8 cellular contexts compared by ENCODE assay signal in the genomic region with DNA sequence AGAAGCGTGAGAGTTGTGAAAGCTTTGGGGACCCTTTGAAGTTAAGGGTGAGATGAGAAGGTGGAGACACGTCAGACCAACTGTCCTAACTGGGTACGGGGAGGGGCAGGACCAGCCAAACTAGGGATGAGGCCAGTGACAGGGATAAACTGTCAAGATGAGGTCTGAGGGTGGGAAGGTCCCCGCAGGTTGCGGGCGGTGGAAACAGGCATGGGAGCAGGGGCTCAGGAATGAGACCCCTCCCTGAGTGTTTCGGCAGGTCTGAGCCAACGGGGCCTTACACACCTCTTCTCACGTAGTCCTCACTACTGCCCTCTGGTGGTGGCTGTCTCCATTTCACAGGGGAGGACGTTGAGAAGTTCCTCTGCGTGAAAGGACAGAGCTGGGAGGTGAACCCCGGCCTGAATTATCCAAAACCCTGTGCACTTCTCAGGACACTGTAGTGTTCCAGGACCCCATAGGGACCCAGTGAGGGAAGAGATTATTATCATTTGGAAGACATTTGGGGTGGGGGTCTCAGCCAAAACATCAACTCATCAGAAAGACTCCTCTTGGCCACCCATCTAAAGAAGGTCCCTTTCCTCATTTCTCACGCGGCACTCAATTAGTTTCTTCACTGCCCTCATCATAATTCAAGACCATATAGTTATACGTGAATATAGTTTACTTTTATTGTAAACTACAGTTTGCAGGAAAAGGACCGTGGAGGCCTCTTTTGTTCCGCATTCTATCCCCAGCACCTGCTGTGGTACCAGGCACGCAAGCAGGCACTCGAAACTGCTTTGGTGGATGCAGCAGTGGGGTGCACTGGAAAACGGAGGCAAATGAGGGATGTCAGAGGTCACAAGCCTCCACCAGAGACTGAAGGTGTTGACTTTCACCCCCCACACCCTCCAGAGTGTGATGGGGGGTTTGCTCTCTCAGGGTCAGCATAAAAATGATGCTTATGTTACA. TPM values are rescaled to one million over a fixed set of nuclear protein-coding genes. Genes with fewer than 3 reads are reported as not detected.
DNase-seq lines count a peak whose midpoint lies in the region; ATAC-seq, FAIRE-seq and TF ChIP-seq lines count a peak whose summit lies in the region.

No MANE protein-coding gene starts in this region.

- TF ChIP-seq POLR2A in HepG2 (IDR thresholded peaks at IDR 0.05; ENCODE audit: insufficient read depth in 1 of 2, low read depth in 2 of 2, low read length in 2 of 2) = no peak

- H3K27ac ChIP-seq in HepG2 (ENCODE audit: extremely low read length, insufficient read depth, low read length) = no peak overlapping the region

- no peaks in the 10 kb centered on the region for H3K9me3 ChIP-seq in HepG2 (ENCODE audit: low read length)

- H3K27me3 ChIP-seq in HepG2 (ENCODE audit: control insufficient read depth in 1 of 2, insufficient read depth in 2 of 2, low read length in 2 of 2) = peaks cover 0 to 13% of the 10 kb centered on the region in 2 experiments; a peak in 2 of 5 replicates

- H3K36me3 ChIP-seq in HepG2 (replicated peaks in 1 of 2; ENCODE audit: control insufficient read depth in 1 of 2, insufficient read depth in 2 of 2, low read length in 2 of 2) = no peaks in the 10 kb centered on the region

- POLR2A ChIA-PET in HepG2 (lab: Yijun Ruan, JAX) = interaction anchor here (1.0 kb wide), 2 partner anchors 21 to 112 kb away, joined by 3 to 5 read pairs; a partner anchor contains a TSS

- no peaks in the 10 kb centered on the region for H3K79me2 ChIP-seq in HepG2 (ENCODE audit: insufficient read depth, low read length)

- TF ChIP-seq CTCF in HFF-Myc (IDR thresholded peaks at IDR 0.05; ENCODE audit: low read depth, low read length, missing control alignments) (peak; percentile 79), choroid plexus epithelial cell (conservative IDR thresholded peaks at IDR 0.05; ENCODE audit: low read depth, low read length) (peak; percentile 88), HepG2 (CRISPR knock-in tag; IDR thresholded peaks at IDR 0.05) (peak; percentile 87)

- whole genome bisulfite sequencing in HepG2 (ENCODE audit: low lambda C conversion rate) = 21% methylated on average over 20 of the region's 20 CpGs

- CTCF ChIA-PET in HepG2 (lab: Yijun Ruan, JAX; ENCODE audit: low intra/inter-chr PET ratio, low total read pairs) = interaction anchor here (3.9 kb wide), 1 partner anchor 111 kb away, joined by 33 read pairs; no protein-coding TSS in a partner anchor

- intact Hi-C loops in HepG2 (cut with micrococcal nuclease; ENCODE audit: unreplicated experiment) = loop anchor here (1.0 kb wide), 1 partner anchor 112 kb away; no protein-coding TSS in a partner anchor

- TF ChIP-seq EP300 in HepG2 (IDR thresholded peaks at IDR 0.05; ENCODE audit: low read depth in 2 of 2, low read length in 2 of 2) (no peak), HepG2 (CRISPR knock-in tag; IDR thresholded peaks at IDR 0.05; ENCODE audit: borderline replicate concordance) (no peak)

- DNase-seq in GM03348 (ENCODE audit: low spot score) = peak; percentile 77
- peak; percentile 65 for DNase-seq in HFF-Myc (ENCODE audit: extremely low read depth, low read depth)
- DNase-seq in NCI-H2029 treated with DMSO at 0.1 percent for 48 hours (lab: John Stamatoyannopoulos, UW) = peak; percentile 12
- peak; percentile 83 for DNase-seq in activated CD4-positive, alpha-beta T cell treated with anti-CD3 and anti-CD28 coated beads for 1 hour
- DNase-seq in choroid plexus epithelial cell (ENCODE audit: low read depth) = peak; percentile 85
- peak; percentile 76 for DNase-seq in HepG2 (ENCODE audit: low spot score)
- peak; percentile 79 to 87 (median 82) for DNase-seq in stimulated activated CD4-positive, alpha-beta T cell treated with anti-CD3 and anti-CD28 coated beads, TNF-alpha, amount 100 ng/mL, for 1 hour (ENCODE audit: low read depth in 3 of 3, low spot score in 1 of 3)

- H2AFZ ChIP-seq in HepG2 (ENCODE audit: low read length) = peak overlapping the region; percentile 67

- FAIRE-seq in HepG2 (lab: Jason Lieb, UNC) = peak; percentile 72

- no TSS peak for BruUV-seq in HepG2 (replicated peaks; lab: Mats Ljungman, UMichigan)

- H3K9ac ChIP-seq in HepG2 (ENCODE audit: insufficient read depth, low read depth, low read length) = no peak overlapping the region

- peaks cover 25% of the 10 kb centered on the region for H3K4me1 ChIP-seq in HepG2 (ENCODE audit: insufficient read depth, low read length)

- in situ Hi-C loops in HepG2 (cut with HindIII; ENCODE audit: extremely low pct_ligation_motif_present, low pct_unique_long_range_greater_than_20kb) = loop anchor here (10.0 kb wide), 1 partner anchor 110 kb away; a partner anchor contains a TSS

- no peaks in the 10 kb centered on the region for H4K20me1 ChIP-seq in HepG2 (ENCODE audit: insufficient read depth, low read length)

- ATAC-seq in HepG2 = peak; percentile 94
- ATAC-seq in HG03139 (IDR thresholded peaks at IDR 0.05; ENCODE audit: unreplicated experiment) = no peak

- TF ChIP-seq RAD21 in HepG2 (CRISPR knock-in tag; IDR thresholded peaks at IDR 0.05) = no peak

- peak overlapping the region; percentile 93 for H3K4me2 ChIP-seq in HepG2 (ENCODE audit: low read depth, low read length)

- H3K4me3 ChIP-seq in HFF-Myc (replicated peaks; ENCODE audit: low read depth, low read length) (no peak overlapping the region), choroid plexus epithelial cell (ENCODE audit: low read depth, low read length) (no peak overlapping the region), HepG2 (replicated peaks in 1 of 3; ENCODE audit: insufficient read depth in 1 of 3, low read depth in 2 of 3, low read length in 3 of 3) (peak overlapping the region in 1 of 3 experiments; percentile 75; a peak in 2 of 6 replicates)

TF ChIP-seq in HepG2, 621 proteins besides CTCF, POLR2A, EP300 and RAD21 (continues in another document):
- no peak for TF ChIP-seq SMARCC2 (IDR thresholded peaks at IDR 0.05)
- peak; percentile 17; the same call in 1 of the 2 replicates for TF ChIP-seq KDM2A (CRISPR knock-in tag; IDR thresholded peaks at IDR 0.05; ENCODE audit: borderline replicate concordance, low read depth)
- no peak for TF ChIP-seq YEATS2 (CRISPR knock-in tag; IDR thresholded peaks at IDR 0.05; ENCODE audit: borderline replicate concordance)
- TF ChIP-seq ZNF660 (CRISPR knock-in tag; IDR thresholded peaks at IDR 0.05; ENCODE audit: borderline replicate concordance, low read depth) = no peak
- no peak for TF ChIP-seq ISL2 (CRISPR knock-in tag; IDR thresholded peaks at IDR 0.05)
- no peak for TF ChIP-seq ZNF558 (CRISPR knock-in tag; IDR thresholded peaks at IDR 0.05; ENCODE audit: borderline replicate concordance)
- TF ChIP-seq ZBTB7A (CRISPR knock-in tag; IDR thresholded peaks at IDR 0.05) = peak; percentile 42; the same call in 1 of the 2 replicates

RNA-seq across cellular contexts. Expression of a gene that starts 21.7 kb away (rescaled TPM):
- 203 and 266 TPM in 2 replicates for total RNA-seq in HepG2 (2016; rRNA removed; fragmentation: Illumina TruSeq; extraction: Trizol)
- total RNA-seq in HepG2 (2016; cell fraction: cytosol; rRNA removed; fragmentation: Illumina TruSeq; extraction: Trizol; ENCODE audit: low read depth) = 49.6 and 52.9 TPM in 2 replicates
- total RNA-seq in HepG2 (2016; cell fraction: insoluble cytoplasmic fraction; rRNA removed; fragmentation: Illumina TruSeq; extraction: Trizol) = 208 and 294 TPM in 2 replicates
- 63.3 and 63.6 TPM in 2 replicates for total RNA-seq in HepG2 (2016; cell fraction: membrane; rRNA removed; fragmentation: Illumina TruSeq; extraction: Trizol)
- 77.5 and 79.4 TPM in 2 replicates for total RNA-seq in HepG2 (2016; cell fraction: nucleus; rRNA removed; fragmentation: Illumina TruSeq; extraction: Trizol)
- polyA plus RNA-seq in HepG2 (2011; rRNA removed) = 80.9 and 86.9 TPM in 2 replicates
- 105 and 118 TPM in 2 replicates for polyA plus RNA-seq in HepG2 (2011; cell fraction: cytosol; rRNA removed)
- 34.7 and 37.4 TPM in 2 replicates for polyA plus RNA-seq in HepG2 (2011; cell fraction: nucleus; rRNA removed)
- 84.8 and 103 TPM in 2 replicates for polyA plus RNA-seq in HepG2 (2012)
- polyA plus RNA-seq in HepG2 (2016; cell fraction: cytosol; fragmentation: Illumina TruSeq; extraction: Trizol; ENCODE audit: low read depth) = 42.6 and 48.8 TPM in 2 replicates
- polyA plus RNA-seq in HepG2 (2016; cell fraction: insoluble cytoplasmic fraction; fragmentation: Illumina TruSeq; extraction: Trizol; ENCODE audit: low read depth) = 258 and 291 TPM in 2 replicates
- 45.4 and 47.4 TPM in 2 replicates for polyA plus RNA-seq in HepG2 (2016; cell fraction: membrane; fragmentation: Illumina TruSeq; extraction: Trizol; ENCODE audit: low read depth)
- polyA plus RNA-seq in HepG2 (2016; cell fraction: nucleus; fragmentation: Illumina TruSeq; extraction: Trizol; ENCODE audit: insufficient read depth, low read depth) = 98.0 and 99.6 TPM in 2 replicates
- polyA minus RNA-seq in HepG2 (2011; rRNA and poly(A)+ RNA removed; ENCODE audit: low replicate concordance) = 77.2 and 87.3 TPM in 2 replicates
- 32.7 and 40.5 TPM in 2 replicates for polyA minus RNA-seq in HepG2 (2011; cell fraction: cytosol; rRNA and poly(A)+ RNA removed)
- 42.8 and 50.6 TPM in 2 replicates for polyA minus RNA-seq in HepG2 (2011; cell fraction: nucleus; rRNA and poly(A)+ RNA removed)

RNA-seq across cellular contexts. Expression of a gene that starts 51.7 kb away (rescaled TPM):
- 22.1 and 67.0 TPM in 2 replicates for total RNA-seq in HepG2 (2016; rRNA removed; fragmentation: Illumina TruSeq; extraction: Trizol)
- 19.9 and 21.3 TPM in 2 replicates for total RNA-seq in HepG2 (2016; cell fraction: cytosol; rRNA removed; fragmentation: Illumina TruSeq; extraction: Trizol; ENCODE audit: low read depth)
- 20.8 and 59.2 TPM in 2 replicates for total RNA-seq in HepG2 (2016; cell fraction: insoluble cytoplasmic fraction; rRNA removed; fragmentation: Illumina TruSeq; extraction: Trizol)
- 40.3 and 40.9 TPM in 2 replicates for total RNA-seq in HepG2 (2016; cell fraction: membrane; rRNA removed; fragmentation: Illumina TruSeq; extraction: Trizol)
- total RNA-seq in HepG2 (2016; cell fraction: nucleus; rRNA removed; fragmentation: Illumina TruSeq; extraction: Trizol) = 43.6 and 45.8 TPM in 2 replicates
- 30.3 and 37.5 TPM in 2 replicates for polyA plus RNA-seq in HepG2 (2011; rRNA removed)
- polyA plus RNA-seq in HepG2 (2011; cell fraction: cytosol; rRNA removed) = 14.5 and 21.7 TPM in 2 replicates
- polyA plus RNA-seq in HepG2 (2011; cell fraction: nucleus; rRNA removed) = 9.4 and 15.4 TPM in 2 replicates
- polyA plus RNA-seq in HepG2 (2012) = 239 and 295 TPM in 2 replicates
- 128 and 145 TPM in 2 replicates for polyA plus RNA-seq in HepG2 (2016; cell fraction: cytosol; fragmentation: Illumina TruSeq; extraction: Trizol; ENCODE audit: low read depth)
- 375 and 395 TPM in 2 replicates for polyA plus RNA-seq in HepG2 (2016; cell fraction: insoluble cytoplasmic fraction; fragmentation: Illumina TruSeq; extraction: Trizol; ENCODE audit: low read depth)
- 226 and 237 TPM in 2 replicates for polyA plus RNA-seq in HepG2 (2016; cell fraction: membrane; fragmentation: Illumina TruSeq; extraction: Trizol; ENCODE audit: low read depth)
- polyA plus RNA-seq in HepG2 (2016; cell fraction: nucleus; fragmentation: Illumina TruSeq; extraction: Trizol; ENCODE audit: insufficient read depth, low read depth) = 223 and 239 TPM in 2 replicates
- 10.5 and 18.2 TPM in 2 replicates for polyA minus RNA-seq in HepG2 (2011; rRNA and poly(A)+ RNA removed; ENCODE audit: low replicate concordance)
- polyA minus RNA-seq in HepG2 (2011; cell fraction: cytosol; rRNA and poly(A)+ RNA removed) = 36.3 and 51.7 TPM in 2 replicates
- 39.5 and 51.6 TPM in 2 replicates for polyA minus RNA-seq in HepG2 (2011; cell fraction: nucleus; rRNA and poly(A)+ RNA removed)

Comparison
In these comparisons a context has a peak if more than half of its experiments do, and no peak if none do; other contexts are left out.
1. DNase-seq: peak in every context shown above with its lines; median percentile 85 in choroid plexus epithelial cell; 83 in activated CD4-positive, alpha-beta T cell treated with anti-CD3 and anti-CD28 coated beads for 1 hour; 82 in stimulated activated CD4-positive, alpha-beta T cell treated with anti-CD3 and anti-CD28 coated beads, TNF-alpha, amount 100 ng/mL, for 1 hour; 77 in GM03348; 76 in HepG2; 65 in HFF-Myc; 12 in NCI-H2029 treated with DMSO at 0.1 percent for 48 hours.